Comparison of ENCODE assay signal across 16 cellular contexts in genomic region chr2:42914860-42915259, GRCh38.
DNase-seq lines count a peak whose midpoint lies in the region; ATAC-seq, FAIRE-seq and TF ChIP-seq lines count a peak whose summit lies in the region.
"Had no signal": no experiment of that assay in that cellular context is flagged by ENCODE, and none has a peak within 500 bp of the region (broad histone marks: within the 10 kb centered on the region; RNA-seq: fewer than 3 reads in every experiment).

No MANE protein-coding gene starts in this region.

- intact Hi-C loops in GM12878 (cut with micrococcal nuclease; ENCODE audit: unreplicated experiment) (no loop called here), pancreas (cut with DNase I) (no loop called here)

- BruUV-seq in GM12878 (replicated peaks; lab: Mats Ljungman, UMichigan) = no TSS peak

- no peak for TF ChIP-seq POLR2A in GM12878 (IDR thresholded peaks at IDR 0.05; ENCODE audit: low read depth, low read length)

- CTCF ChIA-PET in GM12878 (lab: Yijun Ruan, JAX) = interaction anchor here (0.8 to 1.3 kb wide), 2 partner anchors 15 to 101 kb away, joined by 3 read pairs; no protein-coding TSS in a partner anchor

- H3K27ac ChIP-seq in GM12878 (ENCODE audit: control insufficient read depth, insufficient read depth) (no peak overlapping the region), hepatocyte (peak overlapping the region; percentile 50), pancreas (no peak overlapping the region)
- H3K27ac ChIP-seq: BLaER1 treated with 17β-estradiol and CSF1 and Interleukin-3, amounts not matched to agents 10 nM and 100 nM; HL-60 had no signal

- H3K79me2 ChIP-seq in GM12878 (ENCODE audit: control insufficient read depth, insufficient read depth, low read length) (no peaks in the 10 kb centered on the region), hepatocyte (no peaks in the 10 kb centered on the region)

- H3K4me1 ChIP-seq in GM12878 (ENCODE audit: control insufficient read depth, insufficient read depth, low read length) = no peaks in the 10 kb centered on the region; the same call in 1 of the 2 replicates
- peaks cover 31% of the 10 kb centered on the region for H3K4me1 ChIP-seq in hepatocyte (ENCODE audit: insufficient read depth)
- H3K4me1 ChIP-seq in pancreas = peaks cover 0 to 10% (median 0%) of the 10 kb centered on the region in 3 donors

- H3K4me3 ChIP-seq in GM12878 = no peak overlapping the region
- H3K4me3 ChIP-seq in hepatocyte = no peak overlapping the region
- no peak overlapping the region for H3K4me3 ChIP-seq in pancreas
- H3K4me3 ChIP-seq: BLaER1 treated with 17β-estradiol and CSF1 and Interleukin-3, amounts not matched to agents 10 nM and 100 nM had no signal

- ATAC-seq in GM12878 (no peak), pancreas (peak in 3 of 4 donors; percentile 31 to 60 (median 35)), HG03280 (IDR thresholded peaks at IDR 0.05; ENCODE audit: unreplicated experiment) (no peak)

- DNase-seq in NCI-H526 (lab: John Stamatoyannopoulos, UW) = peak; percentile 32 to 67
- no peak for DNase-seq in GM12878 (ENCODE audit: low read depth, low spot score)
- no peak for DNase-seq in hepatocyte (ENCODE audit: low spot score)
- DNase-seq in pancreas = no peak
- no peak for DNase-seq in NOMO-1 treated with DMSO at 0.1 percent for 48 hours (lab: John Stamatoyannopoulos, UW; ENCODE audit: unreplicated experiment)
- DNase-seq in NOMO-1 treated with dmso at 0.1 percent for 144 hours (lab: John Stamatoyannopoulos, UW; ENCODE audit: unreplicated experiment) = no peak
- DNase-seq in dedifferentiated amniotic fluid mesenchymal stem cell (ENCODE audit: extremely low spot score) = no peak
- DNase-seq: ACHN; CD4-positive, CD25-positive, alpha-beta regulatory T cell; DMS 273 treated with DMSO at 0.1 percent for 48 hours; HCEC 1CT; HFFc6 had no signal

- no peak overlapping the region for H3K4me2 ChIP-seq in GM12878 (ENCODE audit: control insufficient read depth, insufficient read depth)
- H3K4me2 ChIP-seq in hepatocyte = no peak overlapping the region
- H3K4me2 ChIP-seq: BLaER1 treated with 17β-estradiol and CSF1 and Interleukin-3, amounts not matched to agents 10 nM and 100 nM had no signal

- RAD21 ChIA-PET in GM12878 (lab: Charles Lee; ENCODE audit: unreplicated experiment) = no interaction called here

- no peak overlapping the region for H3K9ac ChIP-seq in GM12878 (ENCODE audit: control insufficient read depth, insufficient read depth, low read length)
- H3K9ac ChIP-seq: BLaER1 treated with 17β-estradiol and CSF1 and Interleukin-3, amounts not matched to agents 10 nM and 100 nM had no signal

- no peaks in the 10 kb centered on the region for H3K27me3 ChIP-seq in GM12878 (replicated peaks in 1 of 2; ENCODE audit: control insufficient read depth in 2 of 2, insufficient read depth in 2 of 2, low read length in 1 of 2)
- H3K27me3 ChIP-seq in hepatocyte = no peaks in the 10 kb centered on the region
- no peaks in the 10 kb centered on the region for H3K27me3 ChIP-seq in pancreas
- H3K27me3 ChIP-seq: BLaER1 treated with 17β-estradiol and CSF1 and Interleukin-3, amounts not matched to agents 10 nM and 100 nM had no signal

- POLR2A ChIA-PET in GM12878 (lab: Charles Lee) = no interaction called here

- H4K20me1 ChIP-seq in GM12878 (ENCODE audit: control insufficient read depth, insufficient read depth) = no peaks in the 10 kb centered on the region
- no peaks in the 10 kb centered on the region for H4K20me1 ChIP-seq in hepatocyte (ENCODE audit: insufficient read depth, poor library complexity, severe bottlenecking)
- H4K20me1 ChIP-seq: BLaER1 treated with 17β-estradiol and CSF1 and Interleukin-3, amounts not matched to agents 10 nM and 100 nM had no signal

- TF ChIP-seq RAD21 in GM12878 (IDR thresholded peaks at IDR 0.05; ENCODE audit: insufficient read depth, low read depth, low read length) = no peak

- TF ChIP-seq CTCF in GM12878 (IDR thresholded peaks at IDR 0.05 in 2 of 3, conservative IDR thresholded peaks at IDR 0.05 in 1 of 3; ENCODE audit: control insufficient read depth in 2 of 3, extremely low read depth in 1 of 3, insufficient read depth in 1 of 3, low read depth in 3 of 3, low read length in 3 of 3) (no peak), hepatocyte (IDR thresholded peaks at IDR 0.05; ENCODE audit: poor library complexity) (no peak), pancreas (IDR thresholded peaks at IDR 0.05) (no peak)

- H3K36me3 ChIP-seq in GM12878 (ENCODE audit: control insufficient read depth in 2 of 2, insufficient read depth in 2 of 2, low read length in 1 of 2) = no peaks in the 10 kb centered on the region
- H3K36me3 ChIP-seq in hepatocyte (replicated peaks; ENCODE audit: insufficient read depth, low read depth) = no peaks in the 10 kb centered on the region
- no peaks in the 10 kb centered on the region for H3K36me3 ChIP-seq in pancreas
- H3K36me3 ChIP-seq: BLaER1 treated with 17β-estradiol and CSF1 and Interleukin-3, amounts not matched to agents 10 nM and 100 nM had no signal

- no peak for TF ChIP-seq EP300 in GM12878 (IDR thresholded peaks at IDR 0.05; ENCODE audit: borderline replicate concordance in 1 of 2, control insufficient read depth in 1 of 2, low read depth in 2 of 2, low read length in 2 of 2)

- H2AFZ ChIP-seq in GM12878 (ENCODE audit: control insufficient read depth, low read depth, low read length) (no peak overlapping the region), hepatocyte (no peak overlapping the region)

- no peaks in the 10 kb centered on the region for H3K9me3 ChIP-seq in GM12878 (replicated peaks; ENCODE audit: control insufficient read depth, insufficient read depth, low read length)
- H3K9me3 ChIP-seq in hepatocyte (ENCODE audit: low read depth) = no peaks in the 10 kb centered on the region
- H3K9me3 ChIP-seq in pancreas = no peaks in the 10 kb centered on the region

- in situ Hi-C loops in GM12878 (cut with MboI) = no loop called here

- H3K9me2 ChIP-seq in hepatocyte (replicated peaks; ENCODE audit: insufficient read depth) = no peaks in the 10 kb centered on the region

- WGBS in GM12878 (ENCODE audit: insufficient coverage, insufficient replicate concordance, low lambda C conversion rate, missing lambda C conversion rate) = 48% methylated on average over 1 of the region's 1 CpG
- 23% methylated on average over 1 of the region's 1 CpG for WGBS in hepatocyte (ENCODE audit: low lambda C conversion rate, missing lambda C conversion rate)
- WGBS in pancreas, 2 donors = 59 to 73% methylated on average over 1 of the region's 1 CpG

- SMC1A ChIA-PET in GM12878 (lab: Charles Lee; ENCODE audit: uncharacterized antibody, unreplicated experiment) = interaction anchor here (0.5 to 1.7 kb wide), 3 partner anchors 9 to 55 kb away, joined by 3 to 5 read pairs (median 4); no protein-coding TSS in a partner anchor

- FAIRE-seq in GM12878 (lab: Jason Lieb, UNC) = no peak
- no peak for FAIRE-seq in pancreas (lab: Jason Lieb, UNC)
- FAIRE-seq: GM12891 had no signal

TF ChIP-seq in GM12878, 131 proteins besides CTCF, POLR2A, EP300 and RAD21:
- TF ChIP-seq RELB (IDR thresholded peaks at IDR 0.05; ENCODE audit: low read depth) (0 out of 2 replicates have a peak, but pooled peaks have one; percentile 15), MEF2B (IDR thresholded peaks at IDR 0.05; ENCODE audit: partially characterized antibody, poor library complexity, severe bottlenecking) (peak; percentile 39), IKZF1 (conservative IDR thresholded peaks at IDR 0.05) (0 out of 2 replicates have a peak, but pooled peaks have one; percentile 21), IKZF2 (IDR thresholded peaks at IDR 0.05) (peak in 1 of 2 experiments; percentile 43; a peak in 2 of 4 replicates), CREM (IDR thresholded peaks at IDR 0.05; ENCODE audit: low read depth) (no peak)

Comparison
In these comparisons a context has a peak if more than half of its experiments do, and no peak if none do; other contexts are left out.
1. DNase-seq: peak in NCI-H526 (2 of 2); none in GM12878 (single experiment), hepatocyte (single experiment), pancreas (0 of 6), NOMO-1 treated with DMSO at 0.1 percent for 48 hours (single experiment), NOMO-1 treated with dmso at 0.1 percent for 144 hours (single experiment) and dedifferentiated amniotic fluid mesenchymal stem cell (single experiment).
2. ATAC-seq: peak in pancreas (3 of 4); none in GM12878 (single experiment) and HG03280 (single experiment).